ENCODE assay signal across 10 cellular contexts in the genomic region with DNA sequence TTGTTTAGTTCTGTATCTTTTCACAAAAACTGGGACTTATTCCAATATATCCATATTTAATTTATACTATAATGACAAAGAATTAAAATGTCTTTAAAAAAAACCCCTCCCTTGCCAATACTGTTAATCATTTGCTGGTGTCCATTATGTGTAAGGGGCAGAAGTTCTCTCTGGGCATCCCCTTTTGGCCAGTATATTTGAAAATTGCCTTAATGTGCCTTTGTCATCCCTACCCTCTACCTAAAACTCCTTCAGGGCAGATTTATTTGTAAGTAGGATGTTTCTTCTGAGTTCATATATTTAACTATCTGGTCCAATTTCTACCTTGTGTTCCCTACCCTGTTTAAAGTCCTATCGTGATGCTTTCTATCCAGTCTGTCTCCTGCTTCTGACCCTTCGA.
DNase-seq lines count a peak whose midpoint lies in the region; ATAC-seq and TF ChIP-seq lines count a peak whose summit lies in the region.
"Had no signal": no experiment of that assay in that cellular context is flagged by ENCODE, and none has a peak within 500 bp of the region (broad histone marks: within the 10 kb centered on the region; RNA-seq: fewer than 3 reads in every experiment).

No MANE protein-coding gene starts in this region.

- H3K27ac ChIP-seq in Panc1 (ENCODE audit: low read length) (peak overlapping the region; percentile 82), subcutaneous abdominal adipose tissue (ENCODE audit: low read depth, low read length) (peak overlapping the region; percentile 60)

- H3K36me3 ChIP-seq in Panc1 (ENCODE audit: control insufficient read depth, insufficient read depth, low read length), result no peaks in the 10 kb centered on the region
- no peaks in the 10 kb centered on the region for H3K36me3 ChIP-seq in subcutaneous abdominal adipose tissue (ENCODE audit: control insufficient read depth in 5 of 5, insufficient read depth in 5 of 5, low read length in 5 of 5)

- no peaks in the 10 kb centered on the region for H3K4me1 Mint-ChIP-seq in activated T-helper 17 cell treated with anti-CD3 and anti-CD28 coated beads, Interleukin-2, amount 50 U/mL, for 72 hours
- H3K4me1 Mint-ChIP-seq: activated B cell treated with CpG ODN at 0.5 μM for 24 hours; activated naive CD8-positive, alpha-beta T cell treated with anti-CD3 and anti-CD28 coated beads for 36 hours had no signal

- no peaks in the 10 kb centered on the region for H3K9me3 Mint-ChIP-seq in activated T-helper 17 cell treated with anti-CD3 and anti-CD28 coated beads, Interleukin-2, amount 50 U/mL, for 72 hours
- H3K9me3 Mint-ChIP-seq: activated B cell treated with CpG ODN at 0.5 μM for 24 hours; activated naive CD8-positive, alpha-beta T cell treated with anti-CD3 and anti-CD28 coated beads for 36 hours had no signal

- POLR2A ChIA-PET in Panc1 (lab: Charles Lee), result no interaction called here

- no peak overlapping the region for H3K4me3 Mint-ChIP-seq in activated T-helper 17 cell treated with anti-CD3 and anti-CD28 coated beads, Interleukin-2, amount 50 U/mL, for 72 hours
- H3K4me3 Mint-ChIP-seq: activated B cell treated with CpG ODN at 0.5 μM for 24 hours; activated naive CD8-positive, alpha-beta T cell treated with anti-CD3 and anti-CD28 coated beads for 36 hours had no signal

- no peak for DNase-seq in Panc1 (ENCODE audit: low read depth, low spot score)
- no peak for DNase-seq in erythroblast (lab: John Stamatoyannopoulos, UW)
- no peak for DNase-seq in NCI-H510A treated with DMSO at 0.1 percent for 48 hours (lab: John Stamatoyannopoulos, UW)
- DNase-seq: activated B cell treated with CpG ODN at 0.5 μM for 24 hours; activated naive CD8-positive, alpha-beta T cell treated with anti-CD3 and anti-CD28 coated beads for 36 hours; OCI-M1 had no signal

- no peak for TF ChIP-seq CTCF in Panc1 (IDR thresholded peaks at IDR 0.05)

- H3K4me1 ChIP-seq in Panc1 (ENCODE audit: control insufficient read depth, insufficient read depth, low read length) (peaks cover 41% of the 10 kb centered on the region), subcutaneous abdominal adipose tissue (ENCODE audit: control insufficient read depth in 5 of 5, insufficient read depth in 5 of 5, low read length in 5 of 5) (peaks cover 3 to 59% (median 29%) of the 10 kb centered on the region in 5 donors)

- no peak overlapping the region for H3K27ac Mint-ChIP-seq in activated T-helper 17 cell treated with anti-CD3 and anti-CD28 coated beads, Interleukin-2, amount 50 U/mL, for 72 hours
- H3K27ac Mint-ChIP-seq: activated B cell treated with CpG ODN at 0.5 μM for 24 hours; activated naive CD8-positive, alpha-beta T cell treated with anti-CD3 and anti-CD28 coated beads for 36 hours had no signal

- H3K4me3 ChIP-seq in Panc1 (ENCODE audit: low read depth in 2 of 2, low read length in 2 of 2), result peak overlapping the region in 1 of 2 experiments; percentile 19; a peak in 2 of 4 replicates
- peak overlapping the region in 2 of 5 donors; percentile 37 to 58 for H3K4me3 ChIP-seq in subcutaneous abdominal adipose tissue (ENCODE audit: low read depth in 1 of 5, low read length in 5 of 5)

- H3K9me3 ChIP-seq in Panc1 (ENCODE audit: control insufficient read depth, insufficient read depth, low read depth, low read length) (no peaks in the 10 kb centered on the region), subcutaneous abdominal adipose tissue (ENCODE audit: control insufficient read depth in 5 of 5, low read length in 5 of 5) (no peaks in the 10 kb centered on the region)

- intact Hi-C loops in Panc1 (cut with micrococcal nuclease; ENCODE audit: unreplicated experiment), result no loop called here

- ATAC-seq in GM19468 (IDR thresholded peaks at IDR 0.05; ENCODE audit: extremely low read depth, unreplicated experiment) (peak; percentile 19), HG02884 (IDR thresholded peaks at IDR 0.05; ENCODE audit: unreplicated experiment) (peak; percentile 5), Panc1 (no peak)
- ATAC-seq in activated T-helper 17 cell treated with anti-CD3 and anti-CD28 coated beads, Interleukin-2, amount 50 U/mL, for 72 hours (replicated peaks), result no peak

- in situ Hi-C loops in Panc1 (cut with HindIII; ENCODE audit: low pct_unique_long_range_greater_than_20kb, low sequenced_read_pairs), result no loop called here

- no peaks in the 10 kb centered on the region for H3K36me3 Mint-ChIP-seq in activated T-helper 17 cell treated with anti-CD3 and anti-CD28 coated beads, Interleukin-2, amount 50 U/mL, for 72 hours (ENCODE audit: low read depth)
- H3K36me3 Mint-ChIP-seq: activated naive CD8-positive, alpha-beta T cell treated with anti-CD3 and anti-CD28 coated beads for 36 hours had no signal

- TF ChIP-seq POLR2A in erythroblast (IDR thresholded peaks at IDR 0.05; ENCODE audit: low read length), result no peak

- CTCF ChIA-PET in Panc1 (lab: Charles Lee), result no interaction called here

- H3K27me3 ChIP-seq in Panc1 (ENCODE audit: control insufficient read depth, insufficient read depth, low read length) (no peaks in the 10 kb centered on the region), subcutaneous abdominal adipose tissue (ENCODE audit: control insufficient read depth in 5 of 5, insufficient read depth in 4 of 5, low read length in 5 of 5) (no peaks in the 10 kb centered on the region)

- no TSS peak for BruUV-seq in Panc1 (replicated peaks; lab: Mats Ljungman, UMichigan)

- H3K27me3 Mint-ChIP-seq in activated T-helper 17 cell treated with anti-CD3 and anti-CD28 coated beads, Interleukin-2, amount 50 U/mL, for 72 hours, result no peaks in the 10 kb centered on the region
- H3K27me3 Mint-ChIP-seq: activated B cell treated with CpG ODN at 0.5 μM for 24 hours; activated naive CD8-positive, alpha-beta T cell treated with anti-CD3 and anti-CD28 coated beads for 36 hours had no signal

- H3K9ac ChIP-seq in subcutaneous abdominal adipose tissue (ENCODE audit: low read length in 5 of 5), result no peak overlapping the region

Comparison
In these comparisons a context has a peak if more than half of its experiments do, and no peak if none do; other contexts are left out.
1. ATAC-seq: peak in GM19468 (single experiment) and HG02884 (single experiment); none in Panc1 (single experiment) and activated T-helper 17 cell treated with anti-CD3 and anti-CD28 coated beads, Interleukin-2, amount 50 U/mL, for 72 hours (single experiment).